In the genomic region with DNA sequence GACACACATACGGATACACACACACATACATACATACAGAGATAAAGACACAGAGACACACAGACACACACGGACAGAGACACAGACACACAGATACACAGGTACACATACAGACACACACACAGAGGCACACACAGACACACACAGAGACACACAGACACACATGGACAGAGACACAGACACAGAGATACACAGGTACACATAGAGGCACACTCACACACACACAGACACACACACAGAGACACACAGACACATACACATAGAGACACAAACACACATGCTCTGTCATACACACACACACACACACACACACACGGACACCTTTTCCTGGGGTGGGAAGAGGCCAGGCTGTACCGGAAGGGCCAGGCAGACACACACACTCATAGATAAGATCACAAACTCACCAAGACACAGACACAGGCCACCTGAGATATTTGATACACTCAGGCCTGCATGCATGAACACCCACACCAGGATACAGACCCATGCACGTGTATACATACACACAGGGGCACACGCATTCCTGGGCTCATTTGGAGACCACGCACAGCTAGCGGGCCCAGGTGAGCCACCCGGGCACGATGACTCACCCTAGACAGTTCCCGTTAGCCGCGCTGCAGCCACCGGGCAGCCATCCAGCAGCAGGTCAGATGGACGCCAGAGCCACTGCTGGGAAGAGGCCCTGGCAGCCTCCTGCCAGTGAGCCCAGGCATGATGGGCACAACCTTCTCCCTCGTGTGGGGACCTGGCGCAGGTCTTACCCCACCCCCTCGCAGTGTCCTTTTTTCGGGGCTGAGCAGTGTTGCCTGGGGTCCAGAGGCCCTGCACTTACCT, we compare ENCODE assay signal across 11 cellular contexts. TPM values are rescaled to one million over a fixed set of nuclear protein-coding genes. Genes with fewer than 3 reads are reported as not detected.
DNase-seq lines count a peak whose midpoint lies in the region; ATAC-seq, FAIRE-seq and TF ChIP-seq lines count a peak whose summit lies in the region.
"Had no signal": no experiment of that assay in that cellular context is flagged by ENCODE, and none has a peak within 500 bp of the region (broad histone marks: within the 10 kb centered on the region; RNA-seq: fewer than 3 reads in every experiment).

No MANE protein-coding gene starts in this region.

- no peak for ATAC-seq in HG03571 (IDR thresholded peaks at IDR 0.05; ENCODE audit: unreplicated experiment)
- ATAC-seq: WTC11 had no signal

- H3K79me2 ChIP-seq in astrocyte (ENCODE audit: insufficient read depth, low read length) = peaks cover 14% of the 10 kb centered on the region

- no peak overlapping the region for H2AFZ ChIP-seq in astrocyte (ENCODE audit: low read depth, low read length)

- no peak overlapping the region for H3K9ac ChIP-seq in astrocyte (ENCODE audit: low read length)

- H4K20me1 ChIP-seq in astrocyte (ENCODE audit: insufficient read depth, low read length) = peaks cover 16% of the 10 kb centered on the region

- H3K9me3 Mint-ChIP-seq in astrocyte (ENCODE audit: unreplicated experiment) = no peaks in the 10 kb centered on the region
- H3K9me3 Mint-ChIP-seq: WTC11 had no signal

- intact Hi-C loops in stomach (cut with DNase I; ENCODE audit: low total_unique reads) = loop anchor here (5.0 kb wide), 2 partner anchors 42 to 62 kb away; partner anchors contain the start of gene CDCA4

- H3K9me3 ChIP-seq in astrocyte (ENCODE audit: insufficient read depth, low read depth, low read length) (no peaks in the 10 kb centered on the region), stomach (no peaks in the 10 kb centered on the region)

- H3K4me1 ChIP-seq in astrocyte (ENCODE audit: insufficient read depth, low read length) (peaks cover 29% of the 10 kb centered on the region), stomach (peaks cover 34 to 59% (median 49%) of the 10 kb centered on the region in 4 donors)

- H3K36me3 ChIP-seq in astrocyte (ENCODE audit: insufficient read depth, low read length) (no peaks in the 10 kb centered on the region), stomach (no peaks in the 10 kb centered on the region)
- H3K36me3 ChIP-seq: cardiac muscle cell had no signal

- no peak for TF ChIP-seq EP300 in stomach (IDR thresholded peaks at IDR 0.05)

- 35 to 57% (median 49%) methylated on average over 17 to 19 of the region's 19 CpGs for WGBS in stomach, 5 donors

- no peak for TF ChIP-seq POLR2A in stomach (IDR thresholded peaks at IDR 0.05)

- no peak for TF ChIP-seq CTCF in astrocyte (IDR thresholded peaks at IDR 0.05; ENCODE audit: insufficient read depth, low read depth, low read length)
- TF ChIP-seq CTCF in stomach (IDR thresholded peaks at IDR 0.05) = no peak

- H3K27me3 Mint-ChIP-seq in astrocyte (ENCODE audit: low read depth, unreplicated experiment) = peaks cover 33% of the 10 kb centered on the region

- no peaks in the 10 kb centered on the region for H3K36me3 Mint-ChIP-seq in astrocyte (ENCODE audit: low read depth, unreplicated experiment)
- H3K36me3 Mint-ChIP-seq: WTC11 had no signal

- no peak overlapping the region for H3K27ac Mint-ChIP-seq in astrocyte (ENCODE audit: unreplicated experiment)
- H3K27ac Mint-ChIP-seq: WTC11 had no signal

- H3K4me3 Mint-ChIP-seq in astrocyte (ENCODE audit: unreplicated experiment) = peak overlapping the region; percentile 10

- peak overlapping the region; percentile 51 for H3K4me2 ChIP-seq in astrocyte (ENCODE audit: low read length)

- DNase-seq in HTR-8/SVneo (ENCODE audit: insufficient read length, low spot score) = no peak
- peak; percentile 49 for DNase-seq in astrocyte (ENCODE audit: low read depth)
- DNase-seq in kidney tubule cell (ENCODE audit: low spot score) = peak; percentile 92
- peak; percentile 77 for DNase-seq in stomach
- no peak for DNase-seq in 8988T
- no peak for DNase-seq in activated T-cell treated with anti-CD3 and anti-CD28 coated beads, Interleukin-2, amount 50 U/mL, for 48 hours
- DNase-seq in T-helper 9 cell = no peak
- DNase-seq: NCI-H187 had no signal

- FAIRE-seq in HTR-8/SVneo (lab: Jason Lieb, UNC) (peak; percentile 95), astrocyte (lab: Jason Lieb, UNC) (no peak)

- H3K4me3 ChIP-seq in astrocyte (ENCODE audit: insufficient read depth, low read depth, low read length) = no peak overlapping the region
- H3K4me3 ChIP-seq in stomach = no peak overlapping the region
- H3K4me3 ChIP-seq: cardiac muscle cell had no signal

- H3K27ac ChIP-seq in astrocyte (ENCODE audit: low read depth, low read length) (no peak overlapping the region), stomach (peak overlapping the region in 3 of 5 donors; percentile 15 to 73 (median 60))
- H3K27ac ChIP-seq: cardiac muscle cell had no signal

- peaks cover 2% of the 10 kb centered on the region for H3K4me1 Mint-ChIP-seq in astrocyte (ENCODE audit: low read depth, unreplicated experiment)

- H3K27me3 ChIP-seq in astrocyte (ENCODE audit: insufficient read depth, low read length) = no peaks in the 10 kb centered on the region
- H3K27me3 ChIP-seq in stomach = peaks cover 0 to 31% (median 21%) of the 10 kb centered on the region in 3 donors

RNA-seq across cellular contexts. Expression of gene AHNAK2, which starts 1.8 kb away (rescaled TPM):
- total RNA-seq in astrocyte = 34.3 and 44.7 TPM in 2 replicates
- total RNA-seq in stomach = 100 to 1,000 TPM in 1 of 5 donors, 10 to 100 TPM in 4; 11.0 to 117 (median 15.1) TPM
- polyA plus RNA-seq in stomach = 10 to 100 TPM in 1 of 3 donors, 1 to 10 TPM in 2; 1.5 to 46.3 (median 2.1) TPM

RNA-seq across cellular contexts. Expression of gene CLBA1, which starts 5.6 kb away (rescaled TPM):
- 6.3 and 7.2 TPM in 2 replicates for total RNA-seq in astrocyte
- 1 to 10 TPM in 4 of 5 donors, not detected in 1; 3.5 to 8.7 (median 6.7) TPM for total RNA-seq in stomach
- polyA plus RNA-seq in stomach = 10 to 100 TPM in 1 of 3 donors, 1 to 10 TPM in 2; 3.7 to 13.9 (median 4.2) TPM

RNA-seq across cellular contexts. Expression of gene CDCA4, which starts 40.9 kb away (rescaled TPM):
- 8.7 and 11.3 TPM in 2 replicates for total RNA-seq in astrocyte
- 10 to 100 TPM in 2 of 5 donors, 1 to 10 TPM in 3; 2.9 to 12.3 (median 4.5) TPM for total RNA-seq in stomach
- 1 to 10 TPM; 4.7 to 9.4 (median 8.0) TPM for polyA plus RNA-seq in stomach

RNA-seq across cellular contexts. Expression of gene PLD4, which starts 55.3 kb away (rescaled TPM):
- 0.14 and 0.60 TPM in 2 replicates for total RNA-seq in astrocyte
- total RNA-seq in stomach = 1 to 10 TPM in 1 of 5 donors, under 1 TPM in 1, not detected in 3; 0.14 to 2.6 TPM
- polyA plus RNA-seq in stomach = 1 to 10 TPM in 1 of 3 donors, under 1 TPM in 1, not detected in 1; 0.70 to 1.7 TPM

Comparison
In these comparisons a context has a peak if more than half of its experiments do, and no peak if none do; other contexts are left out.
1. DNase-seq: peak in astrocyte (single experiment), kidney tubule cell (single experiment) and stomach (single experiment); none in HTR-8/SVneo (single experiment), 8988T (single experiment), activated T-cell treated with anti-CD3 and anti-CD28 coated beads, Interleukin-2, amount 50 U/mL, for 48 hours (0 of 2) and T-helper 9 cell (single experiment).